Comparison of ENCODE assay signal across 8 cellular contexts in genomic region chr2:43576983-43577892, GRCh38. TPM values are rescaled to one million over a fixed set of nuclear protein-coding genes. Genes with fewer than 3 reads are reported as not detected.
DNase-seq lines count a peak whose midpoint lies in the region; ATAC-seq and TF ChIP-seq lines count a peak whose summit lies in the region.

No MANE protein-coding gene starts in this region.

- POLR2A ChIA-PET in T-cell (lab: Charles Lee) = interaction anchor here (0.6 to 1.0 kb wide), 9 partner anchors 7 to 1942 kb away, joined by 3 to 8 read pairs (median 4); no protein-coding TSS in a partner anchor

- peaks cover 3 to 14% (median 6%) of the 10 kb centered on the region in 3 donors for H3K4me1 Mint-ChIP-seq in T-cell

- intact Hi-C loops in Right ventricle myocardium inferior (cut with DNase I) (loop anchor here (1.0 kb wide), 1 partner anchor 750 kb away; no protein-coding TSS in a partner anchor), cardiac septum (cut with DNase I) (loop anchor here (10.0 kb wide), 1 partner anchor 632 kb away; no protein-coding TSS in a partner anchor), lower leg skin (cut with DNase I; ENCODE audit: low total_unique reads) (no loop called here)

- peaks cover 54% of the 10 kb centered on the region for H3K36me3 Mint-ChIP-seq in T-cell

- H3K4me3 ChIP-seq in MG63 (no peak overlapping the region), fibroblast of villous mesenchyme (ENCODE audit: low read depth, low read length) (no peak overlapping the region), lower leg skin (ENCODE audit: low read depth, poor library complexity, severe bottlenecking) (no peak overlapping the region)

- H3K27me3 Mint-ChIP-seq in T-cell = no peaks in the 10 kb centered on the region

- no peak for DNase-seq in Right ventricle myocardium inferior (ENCODE audit: missing footprints)
- no peak for DNase-seq in cardiac septum (ENCODE audit: low spot score)
- DNase-seq in MG63 = peak; percentile 42
- DNase-seq in T-cell = peak in 19 of 34 experiments; percentile 5 to 32 (median 16)
- peak; percentile 77 for DNase-seq in fibroblast of villous mesenchyme (ENCODE audit: low read depth)
- peak; percentile 59 for DNase-seq in pons (ENCODE audit: low spot score)
- DNase-seq in activated T-cell treated with anti-CD3 and anti-CD28 coated beads, Interleukin-2, amount 50 U/mL, for 48 hours = no peak
- DNase-seq in lower leg skin (ENCODE audit: low spot score in 2 of 2) = no peak

- no peak overlapping the region for H3K4me3 Mint-ChIP-seq in T-cell

- no peaks in the 10 kb centered on the region for H3K9me3 Mint-ChIP-seq in T-cell

- CTCF ChIA-PET in T-cell (lab: Charles Lee) = interaction anchor here (0.6 to 2.7 kb wide), 28 partner anchors 9 to 1236 kb away, joined by 3 to 16 read pairs (median 4); no protein-coding TSS in a partner anchor

- ATAC-seq in Right ventricle myocardium inferior (peak; percentile 54), T-cell (replicated peaks in 1 of 4) (no peak)

- no peak for TF ChIP-seq POLR2A in lower leg skin (IDR thresholded peaks at IDR 0.05)

- H3K36me3 ChIP-seq in MG63 = peaks cover 62% of the 10 kb centered on the region

- H3K27me3 ChIP-seq in MG63 = no peaks in the 10 kb centered on the region

- H3K9me3 ChIP-seq in MG63 = no peaks in the 10 kb centered on the region

- peak; percentile 78 for TF ChIP-seq CTCF in fibroblast of villous mesenchyme (IDR thresholded peaks at IDR 0.05; ENCODE audit: insufficient read depth, low read depth, low read length)
- TF ChIP-seq CTCF in lower leg skin (IDR thresholded peaks at IDR 0.05) = no peak

- 47 to 50% methylated on average over 8 of the region's 8 CpGs for WGBS in lower leg skin, 2 donors

- H3K27ac Mint-ChIP-seq in T-cell = no peak overlapping the region

RNA-seq across cellular contexts. Expression of gene THADA, which starts 18.6 kb away (rescaled TPM):
- total RNA-seq in Right ventricle myocardium inferior = 10.5 TPM
- total RNA-seq in cardiac septum = 18.4 TPM
- 27.1 and 37.4 TPM in 2 replicates for total RNA-seq in MG63 (2014; rRNA removed; shearing (Covaris generic); ENCODE audit: low replicate concordance)
- total RNA-seq in T-cell = 10 to 100 TPM; 36.4 to 50.5 (median 40.6) TPM
- 23.2 and 33.2 TPM in 2 replicates for total RNA-seq in fibroblast of villous mesenchyme
- total RNA-seq in lower leg skin = 10 to 100 TPM; 19.5 to 26.4 (median 22.2) TPM

RNA-seq across cellular contexts. Expression of gene PLEKHH2, which starts 59.8 kb away (rescaled TPM):
- total RNA-seq in Right ventricle myocardium inferior = 1.1 TPM
- 5.2 TPM for total RNA-seq in cardiac septum
- 0.44 and 1.2 TPM in 2 replicates for total RNA-seq in MG63 (2014; rRNA removed; shearing (Covaris generic); ENCODE audit: low replicate concordance)
- total RNA-seq in T-cell = 1 to 10 TPM in 4 of 5 donors, under 1 TPM in 1; 0.96 to 3.1 (median 2.2) TPM
- 3.9 and 7.3 TPM in 2 replicates for total RNA-seq in fibroblast of villous mesenchyme
- total RNA-seq in lower leg skin = 10 to 100 TPM; 10.4 to 17.6 (median 15.4) TPM

Comparison
In these comparisons a context has a peak if more than half of its experiments do, and no peak if none do; other contexts are left out.
1. DNase-seq: peak in MG63 (single experiment), T-cell (19 of 34), fibroblast of villous mesenchyme (single experiment) and pons (single experiment); none in Right ventricle myocardium inferior (single experiment), cardiac septum (single experiment), activated T-cell treated with anti-CD3 and anti-CD28 coated beads, Interleukin-2, amount 50 U/mL, for 48 hours (0 of 2) and lower leg skin (0 of 2).